Comparison of ENCODE assay signal across 19 cellular contexts in genomic region chr6:157079277-157079676, GRCh38.
A peak's percentile ranks its signal among the peaks of the same experiment; 100 is the strongest.
DNase-seq lines count a peak whose midpoint lies in the region; ATAC-seq, FAIRE-seq and TF ChIP-seq lines count a peak whose summit lies in the region.
"Had no signal": no experiment of that assay in that cellular context is flagged by ENCODE, and none has a peak within 500 bp of the region (broad histone marks: within the 10 kb centered on the region; RNA-seq: fewer than 3 reads in every experiment).

No MANE protein-coding gene starts in this region.

- peak overlapping the region in 2 of 11 experiments; percentile 25 to 37; a peak in 1 of 22 replicates for H3K9ac ChIP-seq in BLaER1 treated with 17β-estradiol and CSF1 and Interleukin-3, amounts not matched to agents 10 nM and 100 nM
- no peak overlapping the region for H3K9ac ChIP-seq in SU-DHL-6 (ENCODE audit: low read length)
- H3K9ac ChIP-seq: GM23248, SK-N-SH had no signal

- no peaks in the 10 kb centered on the region for H3K27me3 ChIP-seq in BLaER1 treated with 17β-estradiol and CSF1 and Interleukin-3, amounts not matched to agents 10 nM and 100 nM
- H3K27me3 ChIP-seq in SU-DHL-6 (ENCODE audit: low read length) (no peaks in the 10 kb centered on the region), neutrophil (no peaks in the 10 kb centered on the region), tibial artery (no peaks in the 10 kb centered on the region)

- no peaks in the 10 kb centered on the region for H3K9me3 Mint-ChIP-seq in activated CD4-positive, alpha-beta memory T cell treated with anti-CD3 and anti-CD28 coated beads for 36 hours

- CTCF ChIA-PET in activated CD4-positive, alpha-beta memory T cell treated with anti-CD3 and anti-CD28 coated beads for 36 hours (lab: Charles Lee), result no interaction called here

- ATAC-seq in HG03520 (IDR thresholded peaks at IDR 0.05; ENCODE audit: unreplicated experiment), result no peak

- H3K4me1 Mint-ChIP-seq in activated CD4-positive, alpha-beta memory T cell treated with anti-CD3 and anti-CD28 coated beads for 36 hours (ENCODE audit: low read depth), result peaks cover 45% of the 10 kb centered on the region

- no peak for TF ChIP-seq POLR2A in GM12891 (IDR thresholded peaks at IDR 0.05; ENCODE audit: low read depth, low read length)

- FAIRE-seq in GM12891 (lab: Jason Lieb, UNC), result peak; percentile 74
- FAIRE-seq: HTR-8/SVneo had no signal

- H3K27ac ChIP-seq in BLaER1 treated with 17β-estradiol and CSF1 and Interleukin-3, amounts not matched to agents 10 nM and 100 nM, result peak overlapping the region in 5 of 11 experiments; percentile 19 to 50 (median 46); a peak in 7 of 22 replicates
- no peak overlapping the region for H3K27ac ChIP-seq in SU-DHL-6 (ENCODE audit: low read depth, low read length)
- H3K27ac ChIP-seq in neutrophil, result peak overlapping the region; percentile 30
- H3K27ac ChIP-seq in tibial artery, result no peak overlapping the region
- H3K27ac ChIP-seq: GM23248, HL-60 had no signal

- DNase-seq in GM12891 (ENCODE audit: insufficient read length, low spot score) (no peak), tibial artery (no peak)
- no peak for DNase-seq in activated CD4-positive, alpha-beta memory T cell treated with anti-CD3 and anti-CD28 coated beads for 36 hours
- DNase-seq: Calu3; CD4-positive, alpha-beta memory T cell; GM23248; HCEC 1CT; NCI-H1417 treated with DMSO at 0.1 percent for 48 hours; NCI-H1930; NCI-H446 treated with DMSO at 0.1 percent for 48 hours; NCI-H748 treated with DMSO at 0.1 percent for 48 hours; SHP77; SK-N-SH had no signal

- H3K9me2 ChIP-seq in SU-DHL-6 (replicated peaks; ENCODE audit: insufficient read depth, low read length), result no peaks in the 10 kb centered on the region
- H3K9me2 ChIP-seq: SK-N-SH had no signal

- peaks cover 3% of the 10 kb centered on the region for H3K36me3 Mint-ChIP-seq in activated CD4-positive, alpha-beta memory T cell treated with anti-CD3 and anti-CD28 coated beads for 36 hours

- H3K79me2 ChIP-seq in SU-DHL-6 (ENCODE audit: insufficient read depth, low read length), result no peaks in the 10 kb centered on the region

- H3K36me3 ChIP-seq in BLaER1 treated with 17β-estradiol and CSF1 and Interleukin-3, amounts not matched to agents 10 nM and 100 nM, result peaks cover 4 to 18% (median 11%) of the 10 kb centered on the region in 11 experiments
- H3K36me3 ChIP-seq in SU-DHL-6 (ENCODE audit: low read length), result no peaks in the 10 kb centered on the region
- H3K36me3 ChIP-seq in neutrophil, result no peaks in the 10 kb centered on the region
- H3K36me3 ChIP-seq in tibial artery, result no peaks in the 10 kb centered on the region

- H3K27me3 Mint-ChIP-seq in activated CD4-positive, alpha-beta memory T cell treated with anti-CD3 and anti-CD28 coated beads for 36 hours, result no peaks in the 10 kb centered on the region
- H3K27me3 Mint-ChIP-seq: CD4-positive, alpha-beta memory T cell had no signal

- TF ChIP-seq CTCF in SU-DHL-6 (IDR thresholded peaks at IDR 0.05; ENCODE audit: insufficient read depth, low read length, poor library complexity, severe bottlenecking) (no peak), neutrophil (IDR thresholded peaks at IDR 0.05) (no peak), tibial artery (IDR thresholded peaks at IDR 0.05) (no peak)

- H3K4me3 Mint-ChIP-seq in activated CD4-positive, alpha-beta memory T cell treated with anti-CD3 and anti-CD28 coated beads for 36 hours, result no peak overlapping the region
- H3K4me3 Mint-ChIP-seq: CD4-positive, alpha-beta memory T cell had no signal

- POLR2A ChIA-PET in activated CD4-positive, alpha-beta memory T cell treated with anti-CD3 and anti-CD28 coated beads for 36 hours (lab: Charles Lee), result interaction anchor here (0.6 to 1.1 kb wide), 2 partner anchors 19 to 26 kb away, joined by 3 read pairs; no protein-coding TSS in a partner anchor

- peaks cover 4 to 76% (median 25%) of the 10 kb centered on the region in 11 experiments; a peak in 12 of 22 replicates for H4K20me1 ChIP-seq in BLaER1 treated with 17β-estradiol and CSF1 and Interleukin-3, amounts not matched to agents 10 nM and 100 nM
- H4K20me1 ChIP-seq in SU-DHL-6 (ENCODE audit: low read depth, low read length), result no peaks in the 10 kb centered on the region

- no peak overlapping the region for H2AFZ ChIP-seq in SU-DHL-6 (ENCODE audit: low read depth, low read length, severe bottlenecking)
- H2AFZ ChIP-seq: GM23248 had no signal

- peaks cover 0 to 2% (median 0%) of the 10 kb centered on the region in 11 experiments; a peak in 1 of 22 replicates for H3K9me3 ChIP-seq in BLaER1 treated with 17β-estradiol and CSF1 and Interleukin-3, amounts not matched to agents 10 nM and 100 nM (replicated peaks in 1 of 11)
- H3K9me3 ChIP-seq in SU-DHL-6 (ENCODE audit: insufficient read depth, low read length) (no peaks in the 10 kb centered on the region), neutrophil (no peaks in the 10 kb centered on the region), tibial artery (no peaks in the 10 kb centered on the region)
- H3K9me3 ChIP-seq: SK-N-SH had no signal

- H3K4me2 ChIP-seq in BLaER1 treated with 17β-estradiol and CSF1 and Interleukin-3, amounts not matched to agents 10 nM and 100 nM, result peak overlapping the region; percentile 22 to 79 (median 69); a peak in 20 of 22 replicates
- H3K4me2 ChIP-seq in SU-DHL-6 (ENCODE audit: low read depth, low read length, poor library complexity, severe bottlenecking), result peak overlapping the region; percentile 30
- H3K4me2 ChIP-seq: SK-N-SH had no signal

- H3F3A ChIP-seq in SU-DHL-6 (ENCODE audit: insufficient read depth), result no peaks in the 10 kb centered on the region

- H3K4me1 ChIP-seq in BLaER1 treated with 17β-estradiol and CSF1 and Interleukin-3, amounts not matched to agents 10 nM and 100 nM, result peaks cover 36 to 66% (median 55%) of the 10 kb centered on the region in 10 experiments
- H3K4me1 ChIP-seq in neutrophil (ENCODE audit: control insufficient read depth in 1 of 2, insufficient read depth in 1 of 2, low read depth in 1 of 2, low read length in 1 of 2), result peaks cover 21 to 22% of the 10 kb centered on the region in 2 experiments
- peaks cover 0 to 41% (median 14%) of the 10 kb centered on the region in 4 donors for H3K4me1 ChIP-seq in tibial artery

- no peak overlapping the region for H3K4me3 ChIP-seq in BLaER1 treated with 17β-estradiol and CSF1 and Interleukin-3, amounts not matched to agents 10 nM and 100 nM
- no peak overlapping the region for H3K4me3 ChIP-seq in SU-DHL-6 (ENCODE audit: insufficient read depth, low read length, poor library complexity, severe bottlenecking)
- no peak overlapping the region for H3K4me3 ChIP-seq in neutrophil (ENCODE audit: low read depth in 1 of 2, low read length in 1 of 2)
- no peak overlapping the region for H3K4me3 ChIP-seq in tibial artery
- H3K4me3 ChIP-seq: GM23248 had no signal

- no peak overlapping the region for H3K27ac Mint-ChIP-seq in activated CD4-positive, alpha-beta memory T cell treated with anti-CD3 and anti-CD28 coated beads for 36 hours
- H3K27ac Mint-ChIP-seq: CD4-positive, alpha-beta memory T cell had no signal

- intact Hi-C loops in activated CD4-positive, alpha-beta memory T cell treated with anti-CD3 and anti-CD28 coated beads for 36 hours (cut with micrococcal nuclease), result no loop called here
- intact Hi-C loops in tibial artery (cut with DNase I; ENCODE audit: low total_unique reads), result no loop called here

TF ChIP-seq in GM12891, 5 proteins besides CTCF, POLR2A, EP300 and RAD21:
- no peak for TF ChIP-seq TAF1 (IDR thresholded peaks at IDR 0.05; ENCODE audit: low read depth, low read length)
- no peak for TF ChIP-seq POLR2AphosphoS5 (IDR thresholded peaks at IDR 0.05; ENCODE audit: low read depth, low read length)
- no peak for TF ChIP-seq POU2F2 (IDR thresholded peaks at IDR 0.05; ENCODE audit: low read depth, low read length)
- no peak for TF ChIP-seq PAX5 (IDR thresholded peaks at IDR 0.05; ENCODE audit: insufficient read depth, low read length, severe bottlenecking)
- TF ChIP-seq SPI1 (IDR thresholded peaks at IDR 0.05; ENCODE audit: low read depth, low read length), result no peak
